Comparison of ENCODE assay signal across 27 cellular contexts in the genomic region with DNA sequence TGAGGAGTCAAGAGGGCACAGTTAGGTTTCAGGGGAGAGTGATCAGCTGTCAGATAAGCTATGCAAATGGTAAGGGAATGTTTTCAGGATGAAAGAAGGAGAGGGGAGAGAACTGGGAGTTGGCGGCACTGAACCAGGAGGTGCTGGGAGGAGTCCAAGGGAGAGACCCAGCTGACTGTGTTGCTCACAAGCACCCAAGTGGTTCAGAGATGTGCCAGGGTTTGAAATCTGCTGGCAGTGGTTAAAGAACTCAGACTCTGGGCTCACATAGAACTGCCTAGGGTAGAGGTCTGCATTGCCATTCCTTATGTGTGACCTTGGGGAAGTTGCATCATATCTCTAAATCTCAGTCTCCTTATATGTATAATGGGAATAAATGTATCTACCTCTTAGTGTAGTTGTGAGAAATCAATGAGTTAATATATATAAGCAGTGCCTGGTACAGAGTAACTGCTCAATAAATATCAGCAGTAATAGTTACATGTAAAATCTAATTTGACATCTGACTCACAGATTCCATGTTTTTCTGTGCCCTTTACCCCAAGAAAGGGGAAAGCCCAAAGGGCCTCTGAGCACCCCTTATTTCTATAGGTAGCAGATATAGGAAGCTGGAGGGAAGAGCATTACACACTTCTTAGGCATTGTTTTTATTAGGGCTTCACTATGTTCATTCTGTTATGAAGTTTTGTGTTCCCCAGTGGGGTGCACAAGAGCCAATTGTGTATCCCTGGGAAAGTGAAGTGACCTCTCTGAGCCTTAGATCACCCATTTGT.
DNase-seq lines count a peak whose midpoint lies in the region; ATAC-seq lines count a peak whose summit lies in the region.
"Had no signal": no experiment of that assay in that cellular context is flagged by ENCODE, and none has a peak within 500 bp of the region (broad histone marks: within the 10 kb centered on the region; RNA-seq: fewer than 3 reads in every experiment).

No MANE protein-coding gene starts in this region.

- peaks cover 34% of the 10 kb centered on the region for H3K4me1 Mint-ChIP-seq in stimulated activated naive CD8-positive, alpha-beta T cell treated with anti-CD3 and anti-CD28 coated beads, Interleukin-15, Interleukin-2, amounts not matched to agents 100 ng/mL and 50 ng/mL, for 24 hours (ENCODE audit: low read depth)

- H2BK120ac ChIP-seq in mesendoderm (ENCODE audit: low read depth, low read length) = no peak overlapping the region

- H3K4me2 ChIP-seq in mesendoderm (ENCODE audit: low read length) = no peak overlapping the region
- H3K4me2 ChIP-seq: PC-9 had no signal

- no CpG with 5 or more reads among the region's 1 CpG for WGBS in mesendoderm (ENCODE audit: extremely low coverage, insufficient coverage, low lambda C conversion rate)

- H3K36me3 Mint-ChIP-seq in stimulated activated naive CD8-positive, alpha-beta T cell treated with anti-CD3 and anti-CD28 coated beads, Interleukin-15, Interleukin-2, amounts not matched to agents 100 ng/mL and 50 ng/mL, for 24 hours (ENCODE audit: low read depth) = no peaks in the 10 kb centered on the region

- no peak overlapping the region for H4K8ac ChIP-seq in mesendoderm (ENCODE audit: low read depth, low read length)

- ATAC-seq in sciatic nerve = no peak
- ATAC-seq: right cardiac atrium had no signal

- no peak overlapping the region for H2BK15ac ChIP-seq in mesendoderm (replicated peaks; ENCODE audit: low read depth)

- no peaks in the 10 kb centered on the region for H3K36me3 ChIP-seq in mesendoderm (ENCODE audit: control insufficient read depth, insufficient read depth, low read length)
- H3K36me3 ChIP-seq: tibial artery had no signal

- no peaks in the 10 kb centered on the region for H3K27me3 ChIP-seq in mesendoderm (ENCODE audit: insufficient read depth, low read length, poor library complexity)
- H3K27me3 ChIP-seq: dorsolateral prefrontal cortex, hepatocyte, tibial artery had no signal

- H3K56ac ChIP-seq in mesendoderm (ENCODE audit: low read length) = no peak overlapping the region

- H3K27ac ChIP-seq in mesendoderm (ENCODE audit: low read depth, low read length) = no peak overlapping the region
- H3K27ac ChIP-seq: 22Rv1, dorsolateral prefrontal cortex, epithelial cell of prostate, hepatocyte, PC-9, tibial artery had no signal

- DNase-seq in NCI-H2029 treated with DMSO at 0.1 percent for 48 hours (lab: John Stamatoyannopoulos, UW) (peak; percentile 29), NCI-H2029 (lab: John Stamatoyannopoulos, UW) (no peak), NCI-H69 (lab: John Stamatoyannopoulos, UW) (peak; percentile 55), mesendoderm (peak; percentile 30), MV-4-11 (lab: John Stamatoyannopoulos, UW) (no peak), sciatic nerve (ENCODE audit: low spot score) (no peak), NCI-H2196 treated with DMSO at 0.1 percent for 48 hours (lab: John Stamatoyannopoulos, UW; ENCODE audit: unreplicated experiment) (no peak)
- DNase-seq: activated gamma-delta T cell; aorta; DMS79 treated with DMSO at 0.1 percent for 48 hours; dorsolateral prefrontal cortex; HCEC 1CT; NCI-H1436; NCI-H2171; NCI-H774; occipital lobe; PC-9; right cardiac atrium; SIG-M5; stimulated activated CD4-positive, alpha-beta T cell treated with anti-CD3 and anti-CD28 coated beads, Interleukin-15, amount 100 ng/mL, for 24 hours; T-helper 1 cell; tibial artery had no signal

- H2AK5ac ChIP-seq in mesendoderm (ENCODE audit: low read length) = no peak overlapping the region

- H3K27ac Mint-ChIP-seq in stimulated activated naive CD8-positive, alpha-beta T cell treated with anti-CD3 and anti-CD28 coated beads, Interleukin-15, Interleukin-2, amounts not matched to agents 100 ng/mL and 50 ng/mL, for 24 hours = peak overlapping the region; percentile 60

- no peaks in the 10 kb centered on the region for H3K79me1 ChIP-seq in mesendoderm (ENCODE audit: low read length)

- H3K79me2 ChIP-seq in mesendoderm (ENCODE audit: control insufficient read depth, insufficient read depth, low read length) = no peaks in the 10 kb centered on the region
- H3K79me2 ChIP-seq: hepatocyte had no signal

- no peak overlapping the region for H3K4ac ChIP-seq in mesendoderm (ENCODE audit: low read depth, low read length)

- H3K4me1 ChIP-seq in mesendoderm (ENCODE audit: control insufficient read depth, low read depth, low read length) = peaks cover 6% of the 10 kb centered on the region
- H3K4me1 ChIP-seq: tibial artery had no signal

- no peaks in the 10 kb centered on the region for H3K27me3 Mint-ChIP-seq in stimulated activated naive CD8-positive, alpha-beta T cell treated with anti-CD3 and anti-CD28 coated beads, Interleukin-15, Interleukin-2, amounts not matched to agents 100 ng/mL and 50 ng/mL, for 24 hours

- H3K18ac ChIP-seq in mesendoderm (ENCODE audit: low read length) = peak overlapping the region; percentile 29

- no peak overlapping the region for H3K9ac ChIP-seq in mesendoderm (ENCODE audit: low read length)

- no peak overlapping the region for H3K4me3 Mint-ChIP-seq in stimulated activated naive CD8-positive, alpha-beta T cell treated with anti-CD3 and anti-CD28 coated beads, Interleukin-15, Interleukin-2, amounts not matched to agents 100 ng/mL and 50 ng/mL, for 24 hours
- H3K4me3 Mint-ChIP-seq: central memory CD8-positive, alpha-beta T cell had no signal

- no peak overlapping the region for H4K5ac ChIP-seq in mesendoderm (ENCODE audit: low read length)

- H2BK5ac ChIP-seq in mesendoderm (ENCODE audit: low read length) = no peak overlapping the region

- H3K23ac ChIP-seq in mesendoderm (ENCODE audit: low read length) = peak overlapping the region; percentile 31

- H3K9me3 Mint-ChIP-seq in stimulated activated naive CD8-positive, alpha-beta T cell treated with anti-CD3 and anti-CD28 coated beads, Interleukin-15, Interleukin-2, amounts not matched to agents 100 ng/mL and 50 ng/mL, for 24 hours = no peaks in the 10 kb centered on the region
- H3K9me3 Mint-ChIP-seq: central memory CD8-positive, alpha-beta T cell had no signal

- H3K4me3 ChIP-seq in mesendoderm (ENCODE audit: low read length) = no peak overlapping the region
- H3K4me3 ChIP-seq: dorsolateral prefrontal cortex, hepatocyte, PC-9, tibial artery had no signal

- intact Hi-C loops in sciatic nerve (cut with DNase I) = no loop called here

Comparison
In these comparisons a context has a peak if more than half of its experiments do, and no peak if none do; other contexts are left out.
1. DNase-seq: peak in NCI-H2029 treated with DMSO at 0.1 percent for 48 hours (single experiment), NCI-H69 (single experiment) and mesendoderm (single experiment); none in NCI-H2029 (single experiment), MV-4-11 (single experiment), sciatic nerve (single experiment) and NCI-H2196 treated with DMSO at 0.1 percent for 48 hours (single experiment).